In the genomic region with DNA sequence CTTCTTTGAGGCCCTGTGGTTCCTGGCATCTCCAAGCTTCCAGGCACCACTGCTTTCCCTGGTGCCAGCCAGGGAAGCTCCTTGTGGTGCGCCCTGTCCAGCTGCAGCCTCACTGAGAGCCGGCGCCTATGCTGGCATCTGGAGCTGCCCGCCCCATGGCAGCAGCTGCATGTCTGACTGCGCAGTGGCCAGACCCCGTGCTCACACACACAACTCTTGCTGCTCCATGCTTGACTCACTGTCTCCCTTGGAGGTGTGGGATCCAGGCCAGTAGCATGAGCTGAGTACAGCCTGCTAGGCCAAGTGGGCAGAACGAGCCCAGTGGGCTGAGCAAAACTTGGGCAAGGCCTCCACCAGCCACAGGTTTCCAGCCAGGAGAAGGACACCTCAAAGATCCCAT, we compare ENCODE assay signal across 24 cellular contexts. TPM values are rescaled to one million over a fixed set of nuclear protein-coding genes. Genes with fewer than 3 reads are reported as not detected.
DNase-seq lines count a peak whose midpoint lies in the region; ATAC-seq, FAIRE-seq and TF ChIP-seq lines count a peak whose summit lies in the region.
"Had no signal": no experiment of that assay in that cellular context is flagged by ENCODE, and none has a peak within 500 bp of the region (broad histone marks: within the 10 kb centered on the region; RNA-seq: fewer than 3 reads in every experiment).

No MANE protein-coding gene starts in this region.

- intact Hi-C loops in spleen (cut with DNase I; ENCODE audit: low total_unique reads), result no loop called here

- H3K4me3 Mint-ChIP-seq in astrocyte (ENCODE audit: unreplicated experiment), result no peak overlapping the region

- no peaks in the 10 kb centered on the region for H4K20me1 ChIP-seq in astrocyte (ENCODE audit: insufficient read depth, low read length)

- no peak for ATAC-seq in HG03460 (IDR thresholded peaks at IDR 0.05; ENCODE audit: unreplicated experiment)
- ATAC-seq in HG02852 (IDR thresholded peaks at IDR 0.05; ENCODE audit: unreplicated experiment), result no peak
- ATAC-seq in HG02623 (IDR thresholded peaks at IDR 0.05; ENCODE audit: unreplicated experiment), result no peak
- ATAC-seq: Right ventricle myocardium inferior had no signal

- H3K9me3 ChIP-seq in astrocyte (ENCODE audit: insufficient read depth, low read depth, low read length), result no peaks in the 10 kb centered on the region
- no peaks in the 10 kb centered on the region for H3K9me3 ChIP-seq in spleen
- H3K9me3 ChIP-seq: BE2C, SJSA1 had no signal

- no peak overlapping the region for H3K9ac ChIP-seq in astrocyte (ENCODE audit: low read length)
- H3K9ac ChIP-seq: KMS-11 had no signal

- no peak overlapping the region for H2AFZ ChIP-seq in astrocyte (ENCODE audit: low read depth, low read length)

- no peaks in the 10 kb centered on the region for H3K9me3 Mint-ChIP-seq in astrocyte (ENCODE audit: unreplicated experiment)

- H3K27ac Mint-ChIP-seq in astrocyte (ENCODE audit: unreplicated experiment), result no peak overlapping the region

- H3K36me3 Mint-ChIP-seq in astrocyte (ENCODE audit: low read depth, unreplicated experiment), result no peaks in the 10 kb centered on the region

- TF ChIP-seq CTCF in astrocyte (IDR thresholded peaks at IDR 0.05; ENCODE audit: insufficient read depth, low read depth, low read length) (no peak), spleen (IDR thresholded peaks at IDR 0.05 in 8 of 11, conservative IDR thresholded peaks at IDR 0.05 in 3 of 11) (no peak)

- H3K27ac ChIP-seq in astrocyte (ENCODE audit: low read depth, low read length), result no peak overlapping the region
- H3K27ac ChIP-seq in spleen, result no peak overlapping the region
- H3K27ac ChIP-seq: KMS-11, SJSA1 had no signal

- H3K4me1 ChIP-seq in astrocyte (ENCODE audit: insufficient read depth, low read length) (no peaks in the 10 kb centered on the region), spleen (peaks cover 0 to 8% (median 0%) of the 10 kb centered on the region in 6 donors)
- H3K4me1 ChIP-seq: BE2C, SJSA1 had no signal

- H3K36me3 ChIP-seq in astrocyte (ENCODE audit: insufficient read depth, low read length), result no peaks in the 10 kb centered on the region
- no peaks in the 10 kb centered on the region for H3K36me3 ChIP-seq in spleen
- H3K36me3 ChIP-seq: BE2C, SJSA1 had no signal

- H3K4me3 ChIP-seq in astrocyte (ENCODE audit: insufficient read depth, low read depth, low read length) (no peak overlapping the region), spleen (no peak overlapping the region)
- H3K4me3 ChIP-seq: SJSA1 had no signal

- H3K4me1 Mint-ChIP-seq in astrocyte (ENCODE audit: low read depth, unreplicated experiment), result no peaks in the 10 kb centered on the region

- no peak for TF ChIP-seq POLR2A in spleen (IDR thresholded peaks at IDR 0.05)

- H3K27me3 Mint-ChIP-seq in astrocyte (ENCODE audit: low read depth, unreplicated experiment), result peaks cover 5% of the 10 kb centered on the region

- no peak for FAIRE-seq in astrocyte (lab: Jason Lieb, UNC)
- FAIRE-seq: D721Med had no signal

- no peak overlapping the region for H3K4me2 ChIP-seq in astrocyte (ENCODE audit: low read length)
- H3K4me2 ChIP-seq: KMS-11 had no signal

- DNase-seq in Daoy (ENCODE audit: low read depth) (peak; percentile 8), astrocyte (ENCODE audit: low read depth) (peak; percentile 38), iris pigment epithelial cell (ENCODE audit: low read depth) (peak; percentile 22), spleen (peak; percentile 42), middle frontal gyrus (ENCODE audit: extremely low spot score, low spot score) (no peak)
- DNase-seq: DMS53, EL, GF-D8, H7, NCI-H1417, NCI-H1694 treated with DMSO at 0.1 percent for 48 hours, NCI-H2081 treated with DMSO at 0.1 percent for 48 hours, NCI-H526 treated with DMSO at 0.1 percent for 48 hours had no signal

- 81 to 91% (median 90%) methylated on average over 2 to 7 of the region's 7 CpGs for WGBS in spleen, 5 donors

- H3K79me2 ChIP-seq in astrocyte (ENCODE audit: insufficient read depth, low read length), result no peaks in the 10 kb centered on the region

- H3K27me3 ChIP-seq in astrocyte (ENCODE audit: insufficient read depth, low read length) (no peaks in the 10 kb centered on the region), spleen (replicated peaks in 1 of 7) (peaks cover 0 to 15% (median 0%) of the 10 kb centered on the region in 7 donors)
- H3K27me3 ChIP-seq: BE2C, SJSA1 had no signal

RNA-seq across cellular contexts. Expression of a gene that starts 11.5 kb away (rescaled TPM):
- 28.4 and 36.9 TPM in 2 replicates for total RNA-seq in Daoy (2014; rRNA removed; shearing (Covaris generic))
- total RNA-seq in astrocyte (80.8 and 87.7 TPM in 2 replicates), spleen (10 to 100 TPM; 53.8 to 95.3 (median 72.7) TPM)
- 10 to 100 TPM; 22.0 to 22.9 (median 22.8) TPM for polyA plus RNA-seq in spleen

RNA-seq across cellular contexts. Expression of a gene that starts 34.5 kb away (rescaled TPM):
- total RNA-seq in Daoy (2014; rRNA removed; shearing (Covaris generic)), result not detected in 2 replicates
- total RNA-seq in astrocyte (not detected in 2 replicates), spleen (not detected)
- polyA plus RNA-seq in spleen, result not detected
- total RNA-seq: A172, H7, HT1080, Right ventricle myocardium inferior, SJSA1 had no signal
- polyA plus RNA-seq: AG04450 had no signal
